8 cellular contexts compared by ENCODE assay signal in genomic region chr10:101063162-101063525, GRCh38. TPM values are rescaled to one million over a fixed set of nuclear protein-coding genes. Genes with fewer than 3 reads are reported as not detected.
DNase-seq lines count a peak whose midpoint lies in the region; ATAC-seq and TF ChIP-seq lines count a peak whose summit lies in the region.

No MANE protein-coding gene starts in this region.

- no peak for ATAC-seq in activated CD8-positive, alpha-beta T cell treated with anti-CD3 and anti-CD28 coated beads for 36 hours
- no peak for ATAC-seq in activated CD8-positive, alpha-beta T cell treated with anti-CD3 and anti-CD28 coated beads, Interleukin-2, amount 10 ng/mL, durations not matched to agents 7 days and 5 days
- no peak for ATAC-seq in thoracic aorta (ENCODE audit: insufficient number of reproducible peaks, low FRiP score, low read depth)
- no peak for ATAC-seq in effector memory CD8-positive, alpha-beta T cell (replicated peaks)

- H3K4me3 ChIP-seq in iPS-20b (ENCODE audit: low read length) (peak overlapping the region; percentile 88; the same call in 1 of the 2 replicates), thoracic aorta (peak overlapping the region; percentile 90)

- H3K9ac ChIP-seq in iPS-20b (ENCODE audit: low read depth, low read length), result no peak overlapping the region

- peaks cover 33% of the 10 kb centered on the region for H3K4me1 Mint-ChIP-seq in activated CD8-positive, alpha-beta T cell treated with anti-CD3 and anti-CD28 coated beads for 36 hours (ENCODE audit: low read depth)
- H3K4me1 Mint-ChIP-seq in activated CD8-positive, alpha-beta T cell treated with anti-CD3 and anti-CD28 coated beads, Interleukin-2, amount 10 ng/mL, durations not matched to agents 7 days and 5 days (ENCODE audit: low read depth), result peaks cover 57% of the 10 kb centered on the region
- H3K4me1 Mint-ChIP-seq in effector memory CD8-positive, alpha-beta T cell (ENCODE audit: low read depth in 2 of 2), result peaks cover 17 to 32% of the 10 kb centered on the region in 2 donors

- H3K36me3 Mint-ChIP-seq in activated CD8-positive, alpha-beta T cell treated with anti-CD3 and anti-CD28 coated beads for 36 hours (ENCODE audit: low read depth), result no peaks in the 10 kb centered on the region
- H3K36me3 Mint-ChIP-seq in activated CD8-positive, alpha-beta T cell treated with anti-CD3 and anti-CD28 coated beads, Interleukin-2, amount 10 ng/mL, durations not matched to agents 7 days and 5 days (ENCODE audit: low read depth), result peaks cover 8% of the 10 kb centered on the region
- peaks cover 11% of the 10 kb centered on the region for H3K36me3 Mint-ChIP-seq in effector memory CD8-positive, alpha-beta T cell (ENCODE audit: insufficient read depth)

- TF ChIP-seq CTCF in activated CD8-positive, alpha-beta T cell treated with anti-CD3 and anti-CD28 coated beads for 36 hours (IDR thresholded peaks at IDR 0.05), result no peak
- no peak for TF ChIP-seq CTCF in RWPE1 (conservative IDR thresholded peaks at IDR 0.05; ENCODE audit: low read depth)
- no peak for TF ChIP-seq CTCF in thoracic aorta (IDR thresholded peaks at IDR 0.05)

- H3K36me3 ChIP-seq in iPS-20b (ENCODE audit: insufficient read depth, low read depth, low read length) (no peaks in the 10 kb centered on the region), thoracic aorta (no peaks in the 10 kb centered on the region)

- H3K4me3 Mint-ChIP-seq in activated CD8-positive, alpha-beta T cell treated with anti-CD3 and anti-CD28 coated beads for 36 hours, result no peak overlapping the region
- no peak overlapping the region for H3K4me3 Mint-ChIP-seq in activated CD8-positive, alpha-beta T cell treated with anti-CD3 and anti-CD28 coated beads, Interleukin-2, amount 10 ng/mL, durations not matched to agents 7 days and 5 days
- H3K4me3 Mint-ChIP-seq in effector memory CD8-positive, alpha-beta T cell, result peak overlapping the region in 1 of 2 donors; percentile 15

- peaks cover 13% of the 10 kb centered on the region for H3K4me1 ChIP-seq in iPS-20b (ENCODE audit: insufficient read depth, low read length)
- peaks cover 20 to 57% of the 10 kb centered on the region in 2 donors for H3K4me1 ChIP-seq in thoracic aorta (ENCODE audit: control insufficient read depth in 1 of 2, low read depth in 2 of 2)

- intact Hi-C loops in activated CD8-positive, alpha-beta T cell treated with anti-CD3 and anti-CD28 coated beads for 36 hours (cut with micrococcal nuclease), result no loop called here

- peak; percentile 21 for DNase-seq in activated CD8-positive, alpha-beta T cell treated with anti-CD3 and anti-CD28 coated beads for 36 hours
- no peak for DNase-seq in activated CD8-positive, alpha-beta T cell treated with anti-CD3 and anti-CD28 coated beads, Interleukin-2, amount 10 ng/mL, durations not matched to agents 7 days and 5 days
- DNase-seq in RWPE1 (ENCODE audit: low spot score) (no peak), thoracic aorta (ENCODE audit: low spot score) (no peak), EL (no peak), foreskin melanocyte (no peak)
- DNase-seq in effector memory CD8-positive, alpha-beta T cell, result no peak

- no peaks in the 10 kb centered on the region; the same call in 1 of the 2 replicates for H3K9me3 ChIP-seq in iPS-20b (ENCODE audit: insufficient read depth, low read depth, low read length)
- no peaks in the 10 kb centered on the region for H3K9me3 ChIP-seq in thoracic aorta

- H3K27me3 Mint-ChIP-seq in activated CD8-positive, alpha-beta T cell treated with anti-CD3 and anti-CD28 coated beads for 36 hours, result peaks cover 43% of the 10 kb centered on the region
- H3K27me3 Mint-ChIP-seq in activated CD8-positive, alpha-beta T cell treated with anti-CD3 and anti-CD28 coated beads, Interleukin-2, amount 10 ng/mL, durations not matched to agents 7 days and 5 days (ENCODE audit: low read depth), result peaks cover 46% of the 10 kb centered on the region
- peaks cover 30 to 46% of the 10 kb centered on the region in 2 donors for H3K27me3 Mint-ChIP-seq in effector memory CD8-positive, alpha-beta T cell

- H3K9me3 Mint-ChIP-seq in activated CD8-positive, alpha-beta T cell treated with anti-CD3 and anti-CD28 coated beads for 36 hours, result no peaks in the 10 kb centered on the region
- no peaks in the 10 kb centered on the region for H3K9me3 Mint-ChIP-seq in activated CD8-positive, alpha-beta T cell treated with anti-CD3 and anti-CD28 coated beads, Interleukin-2, amount 10 ng/mL, durations not matched to agents 7 days and 5 days (ENCODE audit: insufficient read depth)
- H3K9me3 Mint-ChIP-seq in effector memory CD8-positive, alpha-beta T cell, result no peaks in the 10 kb centered on the region

- H3K27ac ChIP-seq in RWPE1, result peak overlapping the region; percentile 94
- H3K27ac ChIP-seq in iPS-20b (ENCODE audit: low read length), result no peak overlapping the region
- H3K27ac ChIP-seq in thoracic aorta, result peak overlapping the region in 1 of 2 donors; percentile 99

- POLR2A ChIA-PET in activated CD8-positive, alpha-beta T cell treated with anti-CD3 and anti-CD28 coated beads for 36 hours (lab: Charles Lee), result interaction anchor here (0.6 to 3.1 kb wide), 2 partner anchors 21 to 421 kb away, joined by 3 to 19 read pairs; no protein-coding TSS in a partner anchor
- POLR2A ChIA-PET in activated CD8-positive, alpha-beta T cell treated with anti-CD3 and anti-CD28 coated beads, Interleukin-2, amount 10 ng/mL, durations not matched to agents 7 days and 5 days (lab: Charles Lee), result interaction anchor here (1.2 kb wide), 1 partner anchor 13 kb away, joined by 3 read pairs; no protein-coding TSS in a partner anchor
- POLR2A ChIA-PET in RWPE1 (lab: Yijun Ruan, JAX; ENCODE audit: low non-redundant PET), result interaction anchor here (0.5 kb wide), 1 partner anchor 21 kb away, joined by 5 read pairs; no protein-coding TSS in a partner anchor

- CTCF ChIA-PET in activated CD8-positive, alpha-beta T cell treated with anti-CD3 and anti-CD28 coated beads for 36 hours (lab: Charles Lee), result interaction anchor here (0.6 to 23.2 kb wide), 9 partner anchors 11 to 78 kb away, joined by 3 to 655 read pairs (median 6); no protein-coding TSS in a partner anchor
- CTCF ChIA-PET in activated CD8-positive, alpha-beta T cell treated with anti-CD3 and anti-CD28 coated beads, Interleukin-2, amount 10 ng/mL, durations not matched to agents 7 days and 5 days (lab: Charles Lee), result interaction anchor here (0.7 to 15.1 kb wide), 6 partner anchors 11 to 46 kb away, joined by 3 to 235 read pairs (median 16); partner anchors contain the start of genes PDZD7 and SFXN3
- CTCF ChIA-PET in RWPE1 (lab: Yijun Ruan, JAX), result interaction anchor here (0.8 to 1.6 kb wide), 3 partner anchors 12 to 79 kb away, joined by 3 to 6 read pairs (median 6); no protein-coding TSS in a partner anchor

- H3K27ac Mint-ChIP-seq in activated CD8-positive, alpha-beta T cell treated with anti-CD3 and anti-CD28 coated beads for 36 hours, result no peak overlapping the region
- H3K27ac Mint-ChIP-seq in activated CD8-positive, alpha-beta T cell treated with anti-CD3 and anti-CD28 coated beads, Interleukin-2, amount 10 ng/mL, durations not matched to agents 7 days and 5 days, result no peak overlapping the region
- H3K27ac Mint-ChIP-seq in effector memory CD8-positive, alpha-beta T cell, result no peak overlapping the region

- peaks cover 70% of the 10 kb centered on the region for H3K27me3 ChIP-seq in iPS-20b (ENCODE audit: insufficient read depth, low read length)
- no peaks in the 10 kb centered on the region for H3K27me3 ChIP-seq in thoracic aorta (replicated peaks; ENCODE audit: insufficient read depth)

RNA-seq across cellular contexts. Expression of gene KAZALD1, which starts 1.4 kb away (rescaled TPM):
- total RNA-seq in activated CD8-positive, alpha-beta T cell treated with anti-CD3 and anti-CD28 coated beads for 36 hours, result under 1 TPM; 0.72 to 0.90 TPM
- under 1 TPM in 1 of 2 experiments, not detected in 1; 0.18 TPM for total RNA-seq in activated CD8-positive, alpha-beta T cell treated with anti-CD3 and anti-CD28 coated beads, Interleukin-2, amount 10 ng/mL, durations not matched to agents 7 days and 5 days
- total RNA-seq in thoracic aorta, result 10 to 100 TPM; 30.0 to 34.1 TPM

RNA-seq across cellular contexts. Expression of gene SFXN3, which starts 32.1 kb away (rescaled TPM):
- total RNA-seq in activated CD8-positive, alpha-beta T cell treated with anti-CD3 and anti-CD28 coated beads for 36 hours, result 10 to 100 TPM; 28.8 to 29.6 TPM
- 10 to 100 TPM; 24.7 to 24.8 TPM for total RNA-seq in activated CD8-positive, alpha-beta T cell treated with anti-CD3 and anti-CD28 coated beads, Interleukin-2, amount 10 ng/mL, durations not matched to agents 7 days and 5 days
- total RNA-seq in thoracic aorta, result 100 to 1,000 TPM; 136 to 206 TPM

RNA-seq across cellular contexts. Expression of gene PDZD7, which starts 32.2 kb away (rescaled TPM):
- under 1 TPM; 0.25 to 0.65 TPM for total RNA-seq in activated CD8-positive, alpha-beta T cell treated with anti-CD3 and anti-CD28 coated beads for 36 hours
- under 1 TPM; 0.47 to 0.50 TPM for total RNA-seq in activated CD8-positive, alpha-beta T cell treated with anti-CD3 and anti-CD28 coated beads, Interleukin-2, amount 10 ng/mL, durations not matched to agents 7 days and 5 days
- total RNA-seq in thoracic aorta, result 1 to 10 TPM in 1 of 2 donors, under 1 TPM in 1; 0.14 to 1.1 TPM

Comparison
In these comparisons a context has a peak if more than half of its experiments do, and no peak if none do; other contexts are left out.
1. RNA of gene KAZALD1, which starts 1.4 kb away (total RNA-seq): 30.0 to 34.1 TPM in thoracic aorta; 0.72 to 0.90 TPM in activated CD8-positive, alpha-beta T cell treated with anti-CD3 and anti-CD28 coated beads for 36 hours and 0.18 TPM in activated CD8-positive, alpha-beta T cell treated with anti-CD3 and anti-CD28 coated beads, Interleukin-2, amount 10 ng/mL, durations not matched to agents 7 days and 5 days; every median in the first group is over 10 times any median in the second.
2. RNA of gene SFXN3, which starts 32.1 kb away (total RNA-seq): 136 to 206 TPM in thoracic aorta; 28.8 to 29.6 TPM in activated CD8-positive, alpha-beta T cell treated with anti-CD3 and anti-CD28 coated beads for 36 hours and 24.7 to 24.8 TPM in activated CD8-positive, alpha-beta T cell treated with anti-CD3 and anti-CD28 coated beads, Interleukin-2, amount 10 ng/mL, durations not matched to agents 7 days and 5 days; every median in the first group is over 4 times any median in the second.